Comparison of ENCODE assay signal across 18 cellular contexts in genomic region chr3:107824822-107825371, GRCh38.
"Had no signal": no experiment of that assay in that cellular context is flagged by ENCODE, and none has a peak within 500 bp of the region (broad histone marks: within the 10 kb centered on the region; RNA-seq: fewer than 3 reads in every experiment).

No MANE protein-coding gene starts in this region.

- H3K27me3 ChIP-seq: dorsolateral prefrontal cortex, gastrocnemius medialis, pancreas, spleen, upper lobe of left lung had no signal

- H3K9me3 ChIP-seq: gastrocnemius medialis, heart left ventricle, pancreas, spleen, thoracic aorta, upper lobe of left lung had no signal

- H3K4me1 ChIP-seq: gastrocnemius medialis, pancreas, spleen, upper lobe of left lung had no signal

- DNase-seq: activated CD4-positive, alpha-beta T cell treated with anti-CD3 and anti-CD28 coated beads, Interleukin-2, amount 10 ng/mL, durations not matched to agents 24 days and 14 days; activated CD8-positive, alpha-beta T cell treated with anti-CD3 and anti-CD28 coated beads for 36 hours; activated naive CD4-positive, alpha-beta T cell treated with Interleukin-2 at 50 U/mL for 16 hours; activated naive CD8-positive, alpha-beta T cell treated with anti-CD3 and anti-CD28 coated beads, Interleukin-2, amount 10 ng/mL, durations not matched to agents 7 days and 5 days; activated T-cell treated with anti-CD3 and anti-CD28 coated beads, Interleukin-2, amount 50 U/mL, for 1 hour; amygdala; caudate nucleus; dorsolateral prefrontal cortex; gastrocnemius medialis; heart left ventricle; mesenchymal stem cell; naive thymus-derived CD4-positive, alpha-beta T cell; pancreas; spleen; stimulated activated CD4-positive, alpha-beta T cell treated with anti-CD3 and anti-CD28 coated beads, Interleukin-4, amount 100 ng/mL, for 4 hours; upper lobe of left lung had no signal

- H3K27ac ChIP-seq: dorsolateral prefrontal cortex, gastrocnemius medialis, heart left ventricle, pancreas, spleen, thoracic aorta, upper lobe of left lung had no signal

- H3K4me3 ChIP-seq: dorsolateral prefrontal cortex, gastrocnemius medialis, heart left ventricle, pancreas, spleen, thoracic aorta, upper lobe of left lung had no signal

- H3K36me3 ChIP-seq: gastrocnemius medialis, heart left ventricle, pancreas, spleen, thoracic aorta, upper lobe of left lung had no signal

- ATAC-seq: activated CD8-positive, alpha-beta T cell treated with anti-CD3 and anti-CD28 coated beads for 36 hours; gastrocnemius medialis; naive thymus-derived CD4-positive, alpha-beta T cell; pancreas; stimulated activated memory B cell treated with anti-CD40 and anti-IgM and Interleukin-4, amounts not matched to agents 10 μg/mL and 1 μg/mL and 100 μg/mL, for 72 hours had no signal
